Comparison of ENCODE assay signal across 8 cellular contexts in the genomic region with DNA sequence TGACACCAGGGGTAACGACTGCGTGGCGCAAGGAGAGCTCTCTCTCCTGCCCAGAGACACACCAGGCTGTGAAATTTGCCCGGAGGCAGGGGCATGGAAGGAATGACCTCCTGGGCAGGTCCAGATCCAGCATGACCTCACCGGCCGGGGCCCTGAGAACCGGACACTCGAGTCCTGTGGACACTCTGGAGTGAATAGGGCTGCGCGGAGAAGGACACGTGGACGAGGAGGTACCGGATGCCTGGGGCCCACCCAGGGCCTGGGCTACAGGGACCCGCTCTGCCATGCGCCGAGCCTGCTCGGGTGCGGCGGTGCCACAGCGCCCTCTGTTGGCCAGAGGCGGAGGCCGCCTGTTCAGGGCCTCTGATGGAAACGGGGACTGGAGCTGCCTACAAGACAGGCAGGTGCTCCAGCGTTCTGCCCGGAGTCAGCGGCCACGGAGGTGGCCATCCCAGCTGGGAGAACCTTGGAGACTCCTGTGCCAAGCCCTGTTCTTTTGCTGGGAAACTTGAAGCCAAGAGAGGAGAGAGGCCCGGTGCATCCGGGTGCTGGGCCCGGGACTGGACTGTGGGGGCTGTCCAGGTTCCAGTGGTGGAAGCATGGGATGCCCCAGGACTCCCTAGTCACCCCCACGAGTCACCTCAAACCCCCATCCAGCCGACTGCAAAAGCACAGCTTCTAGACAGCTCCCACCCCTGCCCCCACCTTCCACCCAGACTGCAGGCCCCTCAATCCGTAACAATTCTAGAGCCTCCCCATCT. TPM values are rescaled to one million over a fixed set of nuclear protein-coding genes. Genes with fewer than 3 reads are reported as not detected.
DNase-seq lines count a peak whose midpoint lies in the region; ATAC-seq lines count a peak whose summit lies in the region.

No MANE protein-coding gene starts in this region.

- H3K36me3 Mint-ChIP-seq in memory B cell: no peaks in the 10 kb centered on the region

- H3K27me3 Mint-ChIP-seq in memory B cell: peaks cover 3% of the 10 kb centered on the region

- ATAC-seq in HG03571 (IDR thresholded peaks at IDR 0.05; ENCODE audit: unreplicated experiment) (peak; percentile 51), memory B cell (ENCODE audit: low read depth) (peak; percentile 98), GM19455 (IDR thresholded peaks at IDR 0.05; ENCODE audit: unreplicated experiment) (no peak)

- no peak overlapping the region for H3K4me3 Mint-ChIP-seq in memory B cell

- peaks cover 14% of the 10 kb centered on the region for H3K4me1 Mint-ChIP-seq in memory B cell

- DNase-seq in COLO668 (lab: John Stamatoyannopoulos, UW; ENCODE audit: unreplicated experiment): peak; percentile 58
- peak; percentile 83 for DNase-seq in NCI-H774 (lab: John Stamatoyannopoulos, UW)
- peak; percentile 79 to 81 for DNase-seq in activated CD4-positive, alpha-beta T cell treated with anti-CD3 and anti-CD28 coated beads, Interleukin-2, amount 50 U/mL, for 24 hours (ENCODE audit: low read depth in 1 of 2, low spot score in 1 of 2)
- DNase-seq in dermis blood vessel endothelial cell: peak; percentile 82
- DNase-seq in memory B cell (ENCODE audit: low spot score in 2 of 2): peak; percentile 85 to 92
- peak; percentile 72 for DNase-seq in stimulated activated CD8-positive, alpha-beta memory T cell treated with anti-CD3 and anti-CD28 coated beads, Interleukin-15, amount 100 ng/mL, for 1 hour (ENCODE audit: low read depth)

- H3K27ac Mint-ChIP-seq in memory B cell: no peak overlapping the region

- no peaks in the 10 kb centered on the region for H3K9me3 Mint-ChIP-seq in memory B cell

RNA-seq across cellular contexts. Expression of a gene that starts 19.3 kb away (rescaled TPM):
- 3.9 and 4.0 TPM in 2 replicates for total RNA-seq in dermis blood vessel endothelial cell
